Comparison of ENCODE assay signal across 26 cellular contexts in the genomic region with DNA sequence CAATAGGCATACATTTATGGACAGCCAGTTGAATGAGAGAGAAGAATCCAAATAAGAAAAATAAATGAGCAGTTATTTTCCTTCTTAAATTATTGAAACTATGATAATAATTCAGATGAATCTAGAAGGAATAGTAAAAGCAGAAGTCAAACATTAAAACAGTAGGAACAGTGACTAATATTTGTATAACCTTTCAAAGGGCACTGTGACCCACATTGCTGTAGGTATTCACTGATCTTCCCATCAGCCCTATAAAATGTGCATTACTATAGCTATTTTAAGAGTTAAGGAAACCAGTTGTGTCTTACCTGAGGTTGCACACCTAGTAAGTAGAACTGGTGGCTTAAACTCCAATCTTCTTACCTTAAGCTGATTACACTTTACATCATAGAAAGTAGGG.
DNase-seq lines count a peak whose midpoint lies in the region; ATAC-seq, FAIRE-seq and TF ChIP-seq lines count a peak whose summit lies in the region.
"Had no signal": no experiment of that assay in that cellular context is flagged by ENCODE, and none has a peak within 500 bp of the region (broad histone marks: within the 10 kb centered on the region; RNA-seq: fewer than 3 reads in every experiment).

No MANE protein-coding gene starts in this region.

- peaks cover 24% of the 10 kb centered on the region for H3K4me1 ChIP-seq in A549
- H3K4me1 ChIP-seq in BLaER1 treated with 17β-estradiol and CSF1 and Interleukin-3, amounts not matched to agents 10 nM and 100 nM, result peaks cover 54 to 60% (median 57%) of the 10 kb centered on the region in 10 experiments

- FAIRE-seq in A549 (lab: Jason Lieb, UNC), result no peak

- peak overlapping the region in 1 of 2 experiments; percentile 50; a peak in 2 of 6 replicates for H3K27ac ChIP-seq in A549
- H3K27ac ChIP-seq in BLaER1 treated with 17β-estradiol and CSF1 and Interleukin-3, amounts not matched to agents 10 nM and 100 nM, result peak overlapping the region in 7 of 11 experiments; percentile 94 to 97 (median 97); a peak in 14 of 22 replicates
- H3K27ac ChIP-seq: brain microvascular endothelial cell, GM23248, left ventricle myocardium inferior had no signal

- H3K27me3 Mint-ChIP-seq in T-helper 17 cell, result no peaks in the 10 kb centered on the region
- H3K27me3 Mint-ChIP-seq: activated CD4-positive, alpha-beta T cell treated with anti-CD3 and anti-CD28 coated beads, Interleukin-2, amount 10 ng/mL, durations not matched to agents 24 days and 14 days; activated CD8-positive, alpha-beta memory T cell treated with anti-CD3 and anti-CD28 coated beads, Interleukin-2, amount 10 ng/mL, durations not matched to agents 7 days and 5 days had no signal

- ATAC-seq in A549, result no peak
- ATAC-seq in T-helper 17 cell, result no peak
- no peak for ATAC-seq in GM19467 (IDR thresholded peaks at IDR 0.05; ENCODE audit: unreplicated experiment)
- no peak for ATAC-seq in GM18520 (IDR thresholded peaks at IDR 0.05; ENCODE audit: unreplicated experiment)
- ATAC-seq: activated CD8-positive, alpha-beta memory T cell treated with anti-CD3 and anti-CD28 coated beads, Interleukin-2, amount 10 ng/mL, durations not matched to agents 7 days and 5 days; CD8-positive, alpha-beta T cell; right cardiac atrium had no signal

- no peak for TF ChIP-seq POLR2A in A549 (IDR thresholded peaks at IDR 0.05; ENCODE audit: low read length)

- DNase-seq in A549 (ENCODE audit: low read depth in 1 of 2, low spot score in 1 of 2) (no peak), LoVo (ENCODE audit: low spot score) (peak; percentile 30), T-helper 17 cell (no peak), AG20443 (ENCODE audit: low spot score) (no peak)
- DNase-seq: activated CD4-positive, alpha-beta T cell treated with anti-CD3 and anti-CD28 coated beads, Interleukin-2, amount 10 ng/mL, durations not matched to agents 24 days and 14 days; activated CD8-positive, alpha-beta memory T cell treated with anti-CD3 and anti-CD28 coated beads, Interleukin-2, amount 10 ng/mL, durations not matched to agents 7 days and 5 days; activated naive CD4-positive, alpha-beta T cell treated with anti-CD3 and anti-CD28 coated beads for 36 hours; amniotic stem cell; brain microvascular endothelial cell; CD8-positive, alpha-beta T cell; dorsolateral prefrontal cortex; GM23248; HFFc6; IMR-90; left ventricle myocardium inferior; mesendoderm; MV-4-11; NCI-H1694; NCI-H2171; NCI-H510A; posterior cingulate gyrus; right cardiac atrium; stimulated activated CD4-positive, alpha-beta T cell treated with anti-CD3 and anti-CD28 coated beads, Interleukin-2, amount 100 ng/mL, for 48 hours had no signal

- no peak for TF ChIP-seq CTCF in A549 (IDR thresholded peaks at IDR 0.05)

- peak overlapping the region; percentile 54 for H3K4me2 ChIP-seq in A549
- H3K4me2 ChIP-seq in BLaER1 treated with 17β-estradiol and CSF1 and Interleukin-3, amounts not matched to agents 10 nM and 100 nM, result peak overlapping the region; percentile 65 to 97 (median 88); a peak in 19 of 22 replicates

- no peak for TF ChIP-seq RAD21 in A549 (conservative IDR thresholded peaks at IDR 0.05 in 1 of 2, IDR thresholded peaks at IDR 0.05 in 1 of 2)

- H3K4me3 ChIP-seq in A549, result no peak overlapping the region
- H3K4me3 ChIP-seq in BLaER1 treated with 17β-estradiol and CSF1 and Interleukin-3, amounts not matched to agents 10 nM and 100 nM, result no peak overlapping the region
- H3K4me3 ChIP-seq: dorsolateral prefrontal cortex, GM23248, left ventricle myocardium inferior had no signal

- no peaks in the 10 kb centered on the region for H3K9me3 ChIP-seq in A549
- no peaks in the 10 kb centered on the region for H3K9me3 ChIP-seq in BLaER1 treated with 17β-estradiol and CSF1 and Interleukin-3, amounts not matched to agents 10 nM and 100 nM (replicated peaks in 1 of 11)
- H3K9me3 ChIP-seq in T-helper 17 cell (ENCODE audit: control insufficient read depth, low read length, poor library complexity, severe bottlenecking), result no peaks in the 10 kb centered on the region
- H3K9me3 ChIP-seq: left ventricle myocardium inferior had no signal

- H3K36me3 ChIP-seq in BLaER1 treated with 17β-estradiol and CSF1 and Interleukin-3, amounts not matched to agents 10 nM and 100 nM, result peaks cover 0 to 21% (median 12%) of the 10 kb centered on the region in 11 experiments; a peak in 15 of 22 replicates
- H3K36me3 ChIP-seq: brain microvascular endothelial cell, left ventricle myocardium inferior had no signal

- no peaks in the 10 kb centered on the region for H4K20me1 ChIP-seq in BLaER1 treated with 17β-estradiol and CSF1 and Interleukin-3, amounts not matched to agents 10 nM and 100 nM

- no peak for TF ChIP-seq EP300 in A549 (IDR thresholded peaks at IDR 0.05)

- CTCF ChIA-PET in A549 (lab: Yijun Ruan, JAX), result no interaction called here

- H3K27ac Mint-ChIP-seq in T-helper 17 cell, result peak overlapping the region; percentile 24
- H3K27ac Mint-ChIP-seq: activated CD4-positive, alpha-beta T cell treated with anti-CD3 and anti-CD28 coated beads, Interleukin-2, amount 10 ng/mL, durations not matched to agents 24 days and 14 days; activated CD8-positive, alpha-beta memory T cell treated with anti-CD3 and anti-CD28 coated beads, Interleukin-2, amount 10 ng/mL, durations not matched to agents 7 days and 5 days; activated naive CD4-positive, alpha-beta T cell treated with anti-CD3 and anti-CD28 coated beads for 36 hours; HFFc6 had no signal

- POLR2A ChIA-PET in A549 (lab: Yijun Ruan, JAX), result no interaction called here

- peaks cover 8% of the 10 kb centered on the region for H3K36me3 Mint-ChIP-seq in T-helper 17 cell (ENCODE audit: low read depth)

- no peak overlapping the region for H3K4me3 Mint-ChIP-seq in T-helper 17 cell
- H3K4me3 Mint-ChIP-seq: activated CD4-positive, alpha-beta T cell treated with anti-CD3 and anti-CD28 coated beads, Interleukin-2, amount 10 ng/mL, durations not matched to agents 24 days and 14 days; activated CD8-positive, alpha-beta memory T cell treated with anti-CD3 and anti-CD28 coated beads, Interleukin-2, amount 10 ng/mL, durations not matched to agents 7 days and 5 days; activated naive CD4-positive, alpha-beta T cell treated with anti-CD3 and anti-CD28 coated beads for 36 hours; CD8-positive, alpha-beta T cell; HFFc6 had no signal

- H3K9ac ChIP-seq in BLaER1 treated with 17β-estradiol and CSF1 and Interleukin-3, amounts not matched to agents 10 nM and 100 nM, result no peak overlapping the region
- H3K9ac ChIP-seq: GM23248 had no signal

- peaks cover 29% of the 10 kb centered on the region for H3K4me1 Mint-ChIP-seq in T-helper 17 cell

- no peaks in the 10 kb centered on the region for H3K27me3 ChIP-seq in BLaER1 treated with 17β-estradiol and CSF1 and Interleukin-3, amounts not matched to agents 10 nM and 100 nM
- H3K27me3 ChIP-seq: brain microvascular endothelial cell, dorsolateral prefrontal cortex had no signal

TF ChIP-seq in A549, 52 proteins besides CTCF, POLR2A, EP300 and RAD21 (continues in another document):
- TF ChIP-seq ESRRA (IDR thresholded peaks at IDR 0.05; ENCODE audit: borderline replicate concordance, low read length), result no peak
- no peak for TF ChIP-seq KDM5A (IDR thresholded peaks at IDR 0.05)
- TF ChIP-seq HOXB13 (CRISPR knock-in tag; IDR thresholded peaks at IDR 0.05; ENCODE audit: low read depth), result no peak
- no peak for TF ChIP-seq HMGXB4 (CRISPR knock-in tag; IDR thresholded peaks at IDR 0.05; ENCODE audit: borderline replicate concordance)
- no peak for TF ChIP-seq REST (IDR thresholded peaks at IDR 0.05)
- no peak for TF ChIP-seq HOXA7 (CRISPR knock-in tag; IDR thresholded peaks at IDR 0.05)
- no peak for TF ChIP-seq FOXS1 (CRISPR knock-in tag; IDR thresholded peaks at IDR 0.05)
- TF ChIP-seq EHF (CRISPR knock-in tag; IDR thresholded peaks at IDR 0.05), result no peak
